Comparison of ENCODE assay signal across 10 cellular contexts in genomic region chrY:20576460-20576859, GRCh38. TPM values are rescaled to one million over a fixed set of nuclear protein-coding genes. Genes with fewer than 3 reads are reported as not detected.
DNase-seq lines count a peak whose midpoint lies in the region; ATAC-seq, FAIRE-seq and TF ChIP-seq lines count a peak whose summit lies in the region.
"Had no signal": no experiment of that assay in that cellular context is flagged by ENCODE, and none has a peak within 500 bp of the region (broad histone marks: within the 10 kb centered on the region; RNA-seq: fewer than 3 reads in every experiment).

No MANE protein-coding gene starts in this region.

- peak; percentile 26 for TF ChIP-seq CTCF in epithelial cell of esophagus (IDR thresholded peaks at IDR 0.05; ENCODE audit: insufficient read depth, low read depth, low read length, missing control alignments)

- WGBS in small intestine, 3 donors = 0% methylated on average over 4 of the region's 4 CpGs; no CpG with 5 or more reads in 1 of the 3 donors

- no peak for DNase-seq in activated T-cell treated with anti-CD3 and anti-CD28 coated beads, Interleukin-2, amount 50 U/mL, for 72 hours
- DNase-seq in activated T-cell treated with anti-CD3 and anti-CD28 coated beads, Interleukin-2, amount 50 U/mL, for 24 hours = no peak
- DNase-seq in NT2/D1 (ENCODE audit: low read depth, low spot score) (no peak), epithelial cell of esophagus (ENCODE audit: low read depth) (peak; percentile 0), small intestine (peak; percentile 15), cortex of kidney (lab: John Stamatoyannopoulos, UW) (no peak), NCI-H2029 treated with DMSO at 0.1 percent for 48 hours (lab: John Stamatoyannopoulos, UW) (no peak)

- H3K9me3 Mint-ChIP-seq in activated T-cell treated with anti-CD3 and anti-CD28 coated beads, Interleukin-2, amount 50 U/mL, for 72 hours = no peaks in the 10 kb centered on the region
- no peaks in the 10 kb centered on the region for H3K9me3 Mint-ChIP-seq in activated T-cell treated with anti-CD3 and anti-CD28 coated beads, Interleukin-2, amount 50 U/mL, for 24 hours

- H3K9ac ChIP-seq in NT2/D1 (ENCODE audit: insufficient read length, low read depth) = peak overlapping the region; percentile 77
- H3K9ac ChIP-seq: BLaER1 had no signal

- no peak for ATAC-seq in activated T-cell treated with anti-CD3 and anti-CD28 coated beads, Interleukin-2, amount 50 U/mL, for 72 hours (replicated peaks in 1 of 2)
- no peak for ATAC-seq in GM21360 (IDR thresholded peaks at IDR 0.05; ENCODE audit: unreplicated experiment)

- peak overlapping the region in 1 of 2 donors; percentile 98 for H3K4me3 Mint-ChIP-seq in activated T-cell treated with anti-CD3 and anti-CD28 coated beads, Interleukin-2, amount 50 U/mL, for 72 hours
- no peak overlapping the region for H3K4me3 Mint-ChIP-seq in activated T-cell treated with anti-CD3 and anti-CD28 coated beads, Interleukin-2, amount 50 U/mL, for 24 hours

- H3K36me3 ChIP-seq in NT2/D1 (ENCODE audit: insufficient read depth, insufficient read length, low read length) = peaks cover 4% of the 10 kb centered on the region
- H3K36me3 ChIP-seq in small intestine (ENCODE audit: control insufficient read depth in 2 of 2, insufficient read depth in 2 of 2, low read length in 2 of 2) = no peaks in the 10 kb centered on the region
- H3K36me3 ChIP-seq: BLaER1 had no signal

- no peak for FAIRE-seq in small intestine (lab: Jason Lieb, UNC)

- H3K9me3 ChIP-seq in NT2/D1 (ENCODE audit: insufficient read depth, low read length) (no peaks in the 10 kb centered on the region), small intestine (ENCODE audit: control insufficient read depth, low read depth) (no peaks in the 10 kb centered on the region)
- H3K9me3 ChIP-seq: BLaER1 had no signal

- H3K27me3 ChIP-seq in NT2/D1 (ENCODE audit: insufficient read depth, insufficient read length) (no peaks in the 10 kb centered on the region), small intestine (ENCODE audit: control insufficient read depth in 2 of 2, insufficient read depth in 2 of 2, low read length in 2 of 2) (no peaks in the 10 kb centered on the region)
- H3K27me3 ChIP-seq: BLaER1 had no signal

- H3K27me3 Mint-ChIP-seq in activated T-cell treated with anti-CD3 and anti-CD28 coated beads, Interleukin-2, amount 50 U/mL, for 72 hours (ENCODE audit: low read depth) = no peaks in the 10 kb centered on the region
- no peaks in the 10 kb centered on the region for H3K27me3 Mint-ChIP-seq in activated T-cell treated with anti-CD3 and anti-CD28 coated beads, Interleukin-2, amount 50 U/mL, for 24 hours

- no peaks in the 10 kb centered on the region for H3K4me1 ChIP-seq in NT2/D1 (ENCODE audit: insufficient read depth, insufficient read length)
- no peaks in the 10 kb centered on the region for H3K4me1 ChIP-seq in small intestine (ENCODE audit: control insufficient read depth in 2 of 2, insufficient read depth in 1 of 2, low read depth in 1 of 2, low read length in 1 of 2)
- H3K4me1 ChIP-seq: BLaER1 had no signal

- H3K4me1 Mint-ChIP-seq in activated T-cell treated with anti-CD3 and anti-CD28 coated beads, Interleukin-2, amount 50 U/mL, for 72 hours (ENCODE audit: low read depth) = no peaks in the 10 kb centered on the region
- H3K4me1 Mint-ChIP-seq in activated T-cell treated with anti-CD3 and anti-CD28 coated beads, Interleukin-2, amount 50 U/mL, for 24 hours (ENCODE audit: low read depth) = no peaks in the 10 kb centered on the region

- H3K36me3 Mint-ChIP-seq in activated T-cell treated with anti-CD3 and anti-CD28 coated beads, Interleukin-2, amount 50 U/mL, for 72 hours (ENCODE audit: insufficient read depth in 2 of 2) = no peaks in the 10 kb centered on the region
- no peaks in the 10 kb centered on the region for H3K36me3 Mint-ChIP-seq in activated T-cell treated with anti-CD3 and anti-CD28 coated beads, Interleukin-2, amount 50 U/mL, for 24 hours (ENCODE audit: low read depth)

- H3K27ac ChIP-seq in small intestine (ENCODE audit: low read depth in 1 of 2, low read length in 1 of 2) = peak overlapping the region in 1 of 2 donors; percentile 100
- H3K27ac ChIP-seq: BLaER1, SK-N-MC had no signal

- H3K27ac Mint-ChIP-seq in activated T-cell treated with anti-CD3 and anti-CD28 coated beads, Interleukin-2, amount 50 U/mL, for 72 hours = peak overlapping the region; percentile 99
- H3K27ac Mint-ChIP-seq in activated T-cell treated with anti-CD3 and anti-CD28 coated beads, Interleukin-2, amount 50 U/mL, for 24 hours = no peak overlapping the region

- peak overlapping the region; percentile 71 for H3K4me3 ChIP-seq in NT2/D1 (ENCODE audit: insufficient read length, low read depth)
- H3K4me3 ChIP-seq in epithelial cell of esophagus (ENCODE audit: low read length) = peak overlapping the region; percentile 81
- peak overlapping the region in 1 of 2 donors; percentile 15 for H3K4me3 ChIP-seq in small intestine (ENCODE audit: low read depth in 1 of 2, low read length in 2 of 2)
- H3K4me3 ChIP-seq: BLaER1, SK-N-MC had no signal

RNA-seq across cellular contexts. Expression of gene EIF1AY, which starts 0.9 kb away (rescaled TPM):
- total RNA-seq in activated T-cell treated with anti-CD3 and anti-CD28 coated beads, Interleukin-2, amount 50 U/mL, for 72 hours = 10 to 100 TPM in 1 of 2 donors, not detected in 1; 51.2 TPM
- 10 to 100 TPM in 2 of 3 donors, not detected in 1; 33.5 to 39.1 TPM for polyA plus RNA-seq in small intestine

Comparison
In these comparisons a context has a peak if more than half of its experiments do, and no peak if none do; other contexts are left out.
1. DNase-seq: peak in epithelial cell of esophagus (single experiment) and small intestine (single experiment); none in activated T-cell treated with anti-CD3 and anti-CD28 coated beads, Interleukin-2, amount 50 U/mL, for 72 hours (0 of 2), activated T-cell treated with anti-CD3 and anti-CD28 coated beads, Interleukin-2, amount 50 U/mL, for 24 hours (single experiment), NT2/D1 (single experiment), cortex of kidney (single experiment) and NCI-H2029 treated with DMSO at 0.1 percent for 48 hours (single experiment).